Comparison of ENCODE assay signal across 18 cellular contexts in genomic region chr20:44073011-44073674, GRCh38.
A peak's percentile ranks its signal among the peaks of the same experiment; 100 is the strongest.
DNase-seq lines count a peak whose midpoint lies in the region; ATAC-seq and TF ChIP-seq lines count a peak whose summit lies in the region.
"Had no signal": no experiment of that assay in that cellular context is flagged by ENCODE, and none has a peak within 500 bp of the region (broad histone marks: within the 10 kb centered on the region; RNA-seq: fewer than 3 reads in every experiment).

No MANE protein-coding gene starts in this region.

- H3F3A ChIP-seq in OCI-LY1 (ENCODE audit: insufficient read depth, low read length): peaks cover 4% of the 10 kb centered on the region; the same call in 1 of the 2 replicates

- H3K27me3 Mint-ChIP-seq in CD4-positive, alpha-beta memory T cell: no peaks in the 10 kb centered on the region

- H2AFZ ChIP-seq in OCI-LY1 (ENCODE audit: low read length): no peak overlapping the region

- H3K36me3 Mint-ChIP-seq in CD4-positive, alpha-beta memory T cell: no peaks in the 10 kb centered on the region

- no peak overlapping the region for H3K9ac ChIP-seq in OCI-LY1 (ENCODE audit: low read length)

- H3K9me3 ChIP-seq in CD4-positive, alpha-beta memory T cell (ENCODE audit: control insufficient read depth in 1 of 2, low read length in 2 of 2): no peaks in the 10 kb centered on the region
- H3K9me3 ChIP-seq in OCI-LY1 (ENCODE audit: low read length): no peaks in the 10 kb centered on the region
- H3K9me3 ChIP-seq in esophagus muscularis mucosa: no peaks in the 10 kb centered on the region
- H3K9me3 ChIP-seq: thoracic aorta had no signal

- no peak for DNase-seq in CD4-positive, alpha-beta memory T cell
- peak; percentile 91 for DNase-seq in esophagus muscularis mucosa (ENCODE audit: extremely low spot score)
- peak; percentile 24 for DNase-seq in stimulated activated CD8-positive, alpha-beta memory T cell treated with anti-CD3 and anti-CD28 coated beads, Interleukin-4, amount 100 ng/mL, for 48 hours
- no peak for DNase-seq in posterior vena cava (ENCODE audit: low spot score)
- DNase-seq: activated CD4-positive, alpha-beta T cell treated with anti-CD3 and anti-CD28 coated beads, Interleukin-2, amount 10 ng/mL, durations not matched to agents 7 days and 5 days; activated gamma-delta T cell; aorta; caudate nucleus; COR-L47; HCEC 1CT; mammary epithelial cell; NCI-H1105; NCI-H524 treated with DMSO at 0.1 percent for 48 hours; stimulated activated naive B cell treated with anti-CD40 and anti-IgM and Interleukin-4, amounts not matched to agents 10 μg/mL and 1 μg/mL and 100 μg/mL, for 72 hours had no signal

- no peaks in the 10 kb centered on the region for H3K9me3 Mint-ChIP-seq in CD4-positive, alpha-beta memory T cell
- H3K9me3 Mint-ChIP-seq: activated CD4-positive, alpha-beta T cell treated with anti-CD3 and anti-CD28 coated beads, Interleukin-2, amount 10 ng/mL, durations not matched to agents 7 days and 5 days; stimulated activated naive B cell treated with anti-CD40 and anti-IgM and Interleukin-4, amounts not matched to agents 10 μg/mL and 1 μg/mL and 100 μg/mL, for 72 hours had no signal

- no peak for ATAC-seq in HG03378 (IDR thresholded peaks at IDR 0.05; ENCODE audit: unreplicated experiment)
- ATAC-seq in HG03460 (IDR thresholded peaks at IDR 0.05; ENCODE audit: unreplicated experiment): no peak
- ATAC-seq: stimulated activated naive B cell treated with anti-CD40 and anti-IgM and Interleukin-4, amounts not matched to agents 10 μg/mL and 1 μg/mL and 100 μg/mL, for 72 hours had no signal

- H3K9me2 ChIP-seq in OCI-LY1 (ENCODE audit: low read depth, low read length): no peaks in the 10 kb centered on the region

- no peak for TF ChIP-seq POLR2A in esophagus muscularis mucosa (IDR thresholded peaks at IDR 0.05; ENCODE audit: low read depth)

- POLR2A ChIA-PET in CD4-positive, alpha-beta memory T cell (lab: Charles Lee; ENCODE audit: partially characterized antibody): no interaction called here

- H4K20me1 ChIP-seq in OCI-LY1 (ENCODE audit: insufficient read depth, low read length): no peaks in the 10 kb centered on the region

- TF ChIP-seq CTCF in OCI-LY1 (IDR thresholded peaks at IDR 0.05; ENCODE audit: low read length) (no peak), esophagus muscularis mucosa (IDR thresholded peaks at IDR 0.05) (no peak)

- no peak overlapping the region for H3K4me3 ChIP-seq in CD4-positive, alpha-beta memory T cell (ENCODE audit: low read length in 2 of 2)
- H3K4me3 ChIP-seq in OCI-LY1 (ENCODE audit: low read depth, low read length, poor library complexity, severe bottlenecking) (no peak overlapping the region), esophagus muscularis mucosa (no peak overlapping the region)
- H3K4me3 ChIP-seq: thoracic aorta had no signal

- peaks cover 27 to 66% (median 48%) of the 10 kb centered on the region in 4 donors for H3K4me1 Mint-ChIP-seq in CD4-positive, alpha-beta memory T cell

- H3K27ac ChIP-seq in CD4-positive, alpha-beta memory T cell (ENCODE audit: low read depth, low read length): no peak overlapping the region
- H3K27ac ChIP-seq in OCI-LY1 (ENCODE audit: low read depth, low read length, poor library complexity, severe bottlenecking) (peak overlapping the region; percentile 32), esophagus muscularis mucosa (replicated peaks in 1 of 4) (no peak overlapping the region)

- H3K27me3 ChIP-seq in CD4-positive, alpha-beta memory T cell (ENCODE audit: insufficient read depth, low read length): no peaks in the 10 kb centered on the region
- H3K27me3 ChIP-seq in OCI-LY1 (ENCODE audit: insufficient read depth, low read length) (no peaks in the 10 kb centered on the region), esophagus muscularis mucosa (peaks cover 0 to 4% (median 0%) of the 10 kb centered on the region in 4 donors)

- H3K4me3 Mint-ChIP-seq in CD4-positive, alpha-beta memory T cell: peak overlapping the region in 1 of 8 donors; percentile 33
- H3K4me3 Mint-ChIP-seq: activated CD4-positive, alpha-beta T cell treated with anti-CD3 and anti-CD28 coated beads, Interleukin-2, amount 10 ng/mL, durations not matched to agents 7 days and 5 days; stimulated activated naive B cell treated with anti-CD40 and anti-IgM and Interleukin-4, amounts not matched to agents 10 μg/mL and 1 μg/mL and 100 μg/mL, for 72 hours had no signal

- H3K4me1 ChIP-seq in CD4-positive, alpha-beta memory T cell (ENCODE audit: insufficient read depth, low read length): peaks cover 54% of the 10 kb centered on the region
- H3K4me1 ChIP-seq in OCI-LY1 (ENCODE audit: insufficient read depth, low read length, severe bottlenecking) (peaks cover 52% of the 10 kb centered on the region), esophagus muscularis mucosa (peaks cover 0 to 10% (median 0%) of the 10 kb centered on the region in 4 donors)

- TF ChIP-seq EP300 in esophagus muscularis mucosa (IDR thresholded peaks at IDR 0.05): no peak

- intact Hi-C loops in CD4-positive, alpha-beta memory T cell (cut with micrococcal nuclease): loop anchor here (5.0 kb wide), 1 partner anchor 131 kb away; no protein-coding TSS in a partner anchor
- intact Hi-C loops in esophagus muscularis mucosa (cut with DNase I): loop anchor here (10.0 kb wide), 1 partner anchor 228 kb away; no protein-coding TSS in a partner anchor
- intact Hi-C loops in posterior vena cava (cut with DNase I): loop anchor here in 1 of 2 donors (10.0 kb wide), 1 partner anchor 538 kb away; no protein-coding TSS in a partner anchor

- no peaks in the 10 kb centered on the region for H3K36me3 ChIP-seq in CD4-positive, alpha-beta memory T cell (ENCODE audit: insufficient read depth, low read length)
- H3K36me3 ChIP-seq in OCI-LY1 (ENCODE audit: insufficient read depth, low read length) (no peaks in the 10 kb centered on the region), esophagus muscularis mucosa (peaks cover 0 to 7% (median 2%) of the 10 kb centered on the region in 4 donors)
- H3K36me3 ChIP-seq: thoracic aorta had no signal

- CTCF ChIA-PET in CD4-positive, alpha-beta memory T cell (lab: Charles Lee; ENCODE audit: partially characterized antibody): no interaction called here

- no peaks in the 10 kb centered on the region for H3K79me2 ChIP-seq in OCI-LY1 (ENCODE audit: insufficient read depth, low read length)

- WGBS in esophagus muscularis mucosa: 84% methylated on average over 12 of the region's 16 CpGs

- no peak overlapping the region for H3K4me2 ChIP-seq in OCI-LY1 (ENCODE audit: low read length)

- peak overlapping the region in 6 of 7 donors; percentile 6 to 82 (median 31) for H3K27ac Mint-ChIP-seq in CD4-positive, alpha-beta memory T cell
- H3K27ac Mint-ChIP-seq: activated CD4-positive, alpha-beta T cell treated with anti-CD3 and anti-CD28 coated beads, Interleukin-2, amount 10 ng/mL, durations not matched to agents 7 days and 5 days had no signal

Comparison
In these comparisons a context has a peak if more than half of its experiments do, and no peak if none do; other contexts are left out.
1. DNase-seq: peak in esophagus muscularis mucosa (single experiment) and stimulated activated CD8-positive, alpha-beta memory T cell treated with anti-CD3 and anti-CD28 coated beads, Interleukin-4, amount 100 ng/mL, for 48 hours (single experiment); none in CD4-positive, alpha-beta memory T cell (0 of 5) and posterior vena cava (single experiment).